Comparison of ENCODE assay signal across 15 cellular contexts in the genomic region with DNA sequence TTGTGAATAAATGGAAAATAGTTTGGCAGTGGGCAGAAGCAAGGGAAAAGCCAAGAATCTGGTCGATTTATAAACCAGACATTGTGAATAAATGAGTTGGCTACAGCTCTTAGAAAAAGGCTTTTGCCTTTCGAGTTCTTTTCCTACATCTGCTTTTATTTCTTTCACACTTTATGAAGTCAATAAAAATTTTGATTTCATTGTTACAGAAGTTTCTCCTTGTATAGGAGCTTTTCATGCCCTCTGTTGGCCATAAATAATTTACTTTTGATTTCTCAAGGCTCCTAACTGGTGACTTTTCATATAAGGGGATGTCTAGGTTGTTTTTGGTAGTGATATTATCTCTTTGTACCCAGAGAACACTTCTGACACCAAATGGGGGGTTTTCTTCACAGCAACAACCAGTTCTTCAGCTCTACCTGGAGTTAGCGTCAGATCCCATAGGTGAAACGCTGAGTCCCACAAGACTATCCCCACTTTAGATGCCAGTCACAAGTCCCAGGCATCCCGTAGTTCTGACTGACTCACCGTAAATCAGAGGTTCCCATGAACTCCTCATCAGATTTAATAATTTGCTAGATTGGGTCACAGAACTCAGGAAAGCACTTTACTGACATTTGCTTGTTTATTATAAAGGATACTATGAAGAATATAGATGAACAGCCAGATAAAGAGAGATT.
DNase-seq lines count a peak whose midpoint lies in the region; ATAC-seq and TF ChIP-seq lines count a peak whose summit lies in the region.
"Had no signal": no experiment of that assay in that cellular context is flagged by ENCODE, and none has a peak within 500 bp of the region (broad histone marks: within the 10 kb centered on the region; RNA-seq: fewer than 3 reads in every experiment).

No MANE protein-coding gene starts in this region.

- TF ChIP-seq POLR2A in right lobe of liver (IDR thresholded peaks at IDR 0.05) = no peak

- H3K27me3 ChIP-seq in DOHH2 (ENCODE audit: control insufficient read depth, low read length) = no peaks in the 10 kb centered on the region
- H3K27me3 ChIP-seq in right lobe of liver = no peaks in the 10 kb centered on the region
- H3K27me3 ChIP-seq in subcutaneous abdominal adipose tissue (ENCODE audit: control insufficient read depth in 5 of 5, insufficient read depth in 4 of 5, low read length in 5 of 5) = no peaks in the 10 kb centered on the region
- H3K27me3 ChIP-seq: adrenal gland, spleen had no signal

- H3K79me2 ChIP-seq in DOHH2 (ENCODE audit: control insufficient read depth, low read length) = peaks cover 79% of the 10 kb centered on the region

- H3K36me3 ChIP-seq in DOHH2 (ENCODE audit: control insufficient read depth, low read length) = peaks cover 12% of the 10 kb centered on the region
- H3K36me3 ChIP-seq in right lobe of liver = no peaks in the 10 kb centered on the region
- no peaks in the 10 kb centered on the region for H3K36me3 ChIP-seq in subcutaneous abdominal adipose tissue (ENCODE audit: control insufficient read depth in 5 of 5, insufficient read depth in 5 of 5, low read length in 5 of 5)
- H3K36me3 ChIP-seq: adrenal gland, spleen had no signal

- H3K36me3 Mint-ChIP-seq in brain = peaks cover 20% of the 10 kb centered on the region
- no peaks in the 10 kb centered on the region for H3K36me3 Mint-ChIP-seq in T-helper 2 cell treated with Interferon-gamma antibody and Interleukin-4, amounts not matched to agents 5 μg/mL and 100 μg/mL, for 36 hours (ENCODE audit: low read depth)

- no peaks in the 10 kb centered on the region for H4K20me1 ChIP-seq in DOHH2 (ENCODE audit: control insufficient read depth, insufficient read depth, low read depth, low read length)

- H3F3A ChIP-seq in DOHH2 (ENCODE audit: control insufficient read depth, insufficient read depth) = no peaks in the 10 kb centered on the region

- H3K4me3 Mint-ChIP-seq in brain = peak overlapping the region in 2 of 5 experiments; percentile 7 to 64
- H3K4me3 Mint-ChIP-seq in T-helper 2 cell treated with Interferon-gamma antibody and Interleukin-4, amounts not matched to agents 5 μg/mL and 100 μg/mL, for 36 hours = no peak overlapping the region
- H3K4me3 Mint-ChIP-seq: activated T-cell treated with anti-CD3 and anti-CD28 coated beads, Interleukin-2, amount 50 U/mL, for 72 hours; nephron progenitor cell; T-helper 1 cell treated with Interleukin-12 subunit alpha and Interleukin-12 subunit beta and Interleukin-4 antibody, amounts not matched to agents 30 μg/mL and 1 μg/mL, for 36 hours had no signal

- no peaks in the 10 kb centered on the region for H3K9me2 ChIP-seq in DOHH2 (replicated peaks; ENCODE audit: control insufficient read depth, low read length)

- 32% methylated on average over 6 of the region's 6 CpGs for WGBS in right lobe of liver (ENCODE audit: insufficient coverage, low coverage, low lambda C conversion rate, missing lambda C conversion rate)

- H3K4me3 ChIP-seq in DOHH2 (ENCODE audit: low read length) (no peak overlapping the region), right lobe of liver (no peak overlapping the region), subcutaneous abdominal adipose tissue (ENCODE audit: low read depth in 1 of 5, low read length in 5 of 5) (peak overlapping the region in 2 of 5 donors; percentile 6 to 55)
- H3K4me3 ChIP-seq: adrenal gland, K562, spleen had no signal

- H3K4me2 ChIP-seq in DOHH2 (ENCODE audit: low read length) = no peak overlapping the region

- H3K9me3 ChIP-seq in DOHH2 (ENCODE audit: control insufficient read depth, insufficient read depth, low read length) (no peaks in the 10 kb centered on the region), right lobe of liver (no peaks in the 10 kb centered on the region), subcutaneous abdominal adipose tissue (ENCODE audit: control insufficient read depth in 5 of 5, low read length in 5 of 5) (no peaks in the 10 kb centered on the region)
- H3K9me3 ChIP-seq: adrenal gland, spleen had no signal

- no peak overlapping the region for H3K27ac ChIP-seq in DOHH2 (ENCODE audit: low read depth, low read length)
- peak overlapping the region; percentile 58 to 77 (median 75) for H3K27ac ChIP-seq in right lobe of liver
- H3K27ac ChIP-seq in subcutaneous abdominal adipose tissue (ENCODE audit: low read depth, low read length) = peak overlapping the region; percentile 91

- intact Hi-C loops in right lobe of liver (cut with DNase I) = no loop called here

- peak; percentile 21 for TF ChIP-seq CTCF in DOHH2 (IDR thresholded peaks at IDR 0.05; ENCODE audit: low read depth, low read length, poor library complexity, severe bottlenecking)
- TF ChIP-seq CTCF in brain (conservative IDR thresholded peaks at IDR 0.05) = no peak
- no peak for TF ChIP-seq CTCF in right lobe of liver (IDR thresholded peaks at IDR 0.05)

- peak; percentile 15 to 46 (median 38) for ATAC-seq in right lobe of liver
- ATAC-seq: activated T-cell treated with anti-CD3 and anti-CD28 coated beads, Interleukin-2, amount 50 U/mL, for 72 hours; K562 had no signal

- H3K9me3 Mint-ChIP-seq in brain = no peaks in the 10 kb centered on the region
- no peaks in the 10 kb centered on the region for H3K9me3 Mint-ChIP-seq in T-helper 2 cell treated with Interferon-gamma antibody and Interleukin-4, amounts not matched to agents 5 μg/mL and 100 μg/mL, for 36 hours
- H3K9me3 Mint-ChIP-seq: activated T-cell treated with anti-CD3 and anti-CD28 coated beads, Interleukin-2, amount 50 U/mL, for 72 hours; nephron progenitor cell; T-helper 1 cell treated with Interleukin-12 subunit alpha and Interleukin-12 subunit beta and Interleukin-4 antibody, amounts not matched to agents 30 μg/mL and 1 μg/mL, for 36 hours had no signal

- H3K27ac Mint-ChIP-seq in brain = peak overlapping the region in 4 of 5 experiments; percentile 26 to 77 (median 66)
- H3K27ac Mint-ChIP-seq in T-helper 2 cell treated with Interferon-gamma antibody and Interleukin-4, amounts not matched to agents 5 μg/mL and 100 μg/mL, for 36 hours = no peak overlapping the region
- H3K27ac Mint-ChIP-seq: activated T-cell treated with anti-CD3 and anti-CD28 coated beads, Interleukin-2, amount 50 U/mL, for 72 hours; nephron progenitor cell; T-helper 1 cell treated with Interleukin-12 subunit alpha and Interleukin-12 subunit beta and Interleukin-4 antibody, amounts not matched to agents 30 μg/mL and 1 μg/mL, for 36 hours had no signal

- H3K4me1 Mint-ChIP-seq in brain = peaks cover 69% of the 10 kb centered on the region
- peaks cover 2% of the 10 kb centered on the region for H3K4me1 Mint-ChIP-seq in T-helper 2 cell treated with Interferon-gamma antibody and Interleukin-4, amounts not matched to agents 5 μg/mL and 100 μg/mL, for 36 hours (ENCODE audit: low read depth)
- H3K4me1 Mint-ChIP-seq: nephron progenitor cell had no signal

- DNase-seq in right lobe of liver (no peak), amygdala (lab: John Stamatoyannopoulos, UW) (no peak), SK-N-DZ (ENCODE audit: low spot score) (no peak), T-helper 9 cell (no peak)
- DNase-seq in T-helper 2 cell treated with Interferon-gamma antibody and Interleukin-4, amounts not matched to agents 5 μg/mL and 100 μg/mL, for 36 hours (ENCODE audit: low spot score) = no peak
- DNase-seq: activated T-cell treated with anti-CD3 and anti-CD28 coated beads, Interleukin-2, amount 50 U/mL, for 72 hours; adrenal gland; NCI-H446 treated with DMSO at 0.1 percent for 48 hours; nephron progenitor cell; spleen had no signal

- peak overlapping the region in 4 of 5 donors; percentile 6 to 65 (median 40) for H3K9ac ChIP-seq in subcutaneous abdominal adipose tissue (ENCODE audit: low read length in 5 of 5)

- H3K4me1 ChIP-seq in DOHH2 (ENCODE audit: control insufficient read depth, low read length) (peaks cover 62% of the 10 kb centered on the region), right lobe of liver (peaks cover 0 to 77% (median 38%) of the 10 kb centered on the region in 4 donors), subcutaneous abdominal adipose tissue (ENCODE audit: control insufficient read depth in 5 of 5, insufficient read depth in 5 of 5, low read length in 5 of 5) (peaks cover 2 to 57% (median 54%) of the 10 kb centered on the region in 5 donors)

- H3K27me3 Mint-ChIP-seq in brain = no peaks in the 10 kb centered on the region
- H3K27me3 Mint-ChIP-seq in T-helper 2 cell treated with Interferon-gamma antibody and Interleukin-4, amounts not matched to agents 5 μg/mL and 100 μg/mL, for 36 hours (ENCODE audit: low read depth) = peaks cover 21% of the 10 kb centered on the region
